8 cellular contexts compared by ENCODE assay signal in the genomic region with DNA sequence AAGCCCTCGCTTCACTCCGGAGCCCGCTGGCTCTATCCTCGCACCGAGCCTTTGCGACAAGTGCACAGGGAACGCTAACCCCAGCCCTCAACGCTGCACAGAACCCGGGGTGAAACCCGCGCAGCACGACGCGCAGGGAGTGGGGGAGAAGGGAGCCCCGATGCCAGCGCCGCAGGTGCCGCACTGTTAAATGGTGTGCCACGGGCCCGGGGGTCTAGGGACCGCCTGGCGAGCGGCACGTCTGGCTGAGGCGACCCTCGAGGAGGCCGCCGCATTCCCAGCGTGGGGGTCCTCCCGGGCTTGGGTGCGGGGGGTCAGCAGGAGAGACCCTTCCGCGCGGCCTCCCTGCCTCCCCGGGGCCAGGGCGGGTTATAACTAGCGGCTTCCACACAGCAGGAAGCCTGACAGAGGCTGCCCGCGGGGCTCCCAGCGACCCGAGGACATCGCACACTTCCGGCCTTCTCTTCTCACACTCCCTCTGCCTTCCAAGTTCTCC. TPM values are rescaled to one million over a fixed set of nuclear protein-coding genes. Genes with fewer than 3 reads are reported as not detected.
DNase-seq lines count a peak whose midpoint lies in the region; ATAC-seq, FAIRE-seq and TF ChIP-seq lines count a peak whose summit lies in the region.

No MANE protein-coding gene starts in this region.

- H3K9ac ChIP-seq in OCI-LY3 (ENCODE audit: low read length) (peak overlapping the region; percentile 98), GM12878 (ENCODE audit: control insufficient read depth, insufficient read depth, low read length) (peak overlapping the region; percentile 81)

- H3K79me2 ChIP-seq in OCI-LY3 (ENCODE audit: low read length) (0 out of 2 replicates have a peak, but pooled peaks cover 4% of the 10 kb centered on the region), GM12878 (ENCODE audit: control insufficient read depth, insufficient read depth, low read length) (no peaks in the 10 kb centered on the region; the same call in 1 of the 2 replicates)

- in situ Hi-C loops in GM12878 (cut with MboI), result no loop called here

- ATAC-seq in GM12878 (peak; percentile 61), left lung (peak; percentile 55)

- DNase-seq in GM10248 (ENCODE audit: extremely low spot score) (peak; percentile 50), HFF-Myc (ENCODE audit: extremely low read depth, low read depth) (no peak), GM12878 (ENCODE audit: low read depth, low spot score) (no peak), left lung (peak in 1 of 2 donors; percentile 88), NCI-H748 treated with DMSO at 0.1 percent for 48 hours (lab: John Stamatoyannopoulos, UW) (no peak), hippocampal formation (lab: John Stamatoyannopoulos, UW) (no peak)
- DNase-seq in stimulated activated naive CD4-positive, alpha-beta T cell treated with Interleukin-2 at 50 U/mL for 16 hours (lab: John Stamatoyannopoulos, UW), result peak; percentile 28

- peak overlapping the region; percentile 59; the same call in 1 of the 2 replicates for H2AFZ ChIP-seq in OCI-LY3 (ENCODE audit: low read depth, low read length)
- peak overlapping the region; percentile 92 for H2AFZ ChIP-seq in GM12878 (ENCODE audit: control insufficient read depth, low read depth, low read length)

- TF ChIP-seq RAD21 in GM12878 (IDR thresholded peaks at IDR 0.05; ENCODE audit: insufficient read depth, low read depth, low read length), result no peak

- no peak for TF ChIP-seq POLR2A in GM12878 (IDR thresholded peaks at IDR 0.05; ENCODE audit: low read depth, low read length)

- H3K27ac ChIP-seq in OCI-LY3 (ENCODE audit: low read length), result peak overlapping the region; percentile 71
- peak overlapping the region; percentile 62 for H3K27ac ChIP-seq in GM12878 (ENCODE audit: control insufficient read depth, insufficient read depth)
- peak overlapping the region; percentile 83 to 97 for H3K27ac ChIP-seq in left lung

- H3K9me3 ChIP-seq in OCI-LY3 (ENCODE audit: insufficient read depth, low read length) (no peaks in the 10 kb centered on the region), GM12878 (replicated peaks; ENCODE audit: control insufficient read depth, insufficient read depth, low read length) (no peaks in the 10 kb centered on the region), left lung (no peaks in the 10 kb centered on the region)

- RAD21 ChIA-PET in GM12878 (lab: Charles Lee; ENCODE audit: unreplicated experiment), result interaction anchor here (1.3 to 6.5 kb wide), 2 partner anchors 143 kb away, joined by 6 to 69 read pairs; no protein-coding TSS in a partner anchor

- TSS peak; percentile 88 for BruUV-seq in GM12878 (replicated peaks; lab: Mats Ljungman, UMichigan)

- no peaks in the 10 kb centered on the region for H3K27me3 ChIP-seq in OCI-LY3 (ENCODE audit: low read depth, low read length)
- H3K27me3 ChIP-seq in GM12878 (replicated peaks in 1 of 2; ENCODE audit: control insufficient read depth in 2 of 2, insufficient read depth in 2 of 2, low read length in 1 of 2), result no peaks in the 10 kb centered on the region
- H3K27me3 ChIP-seq in left lung, result no peaks in the 10 kb centered on the region

- H3K36me3 ChIP-seq in OCI-LY3 (replicated peaks; ENCODE audit: low read depth, low read length) (no peaks in the 10 kb centered on the region), GM12878 (ENCODE audit: control insufficient read depth in 2 of 2, insufficient read depth in 2 of 2, low read length in 1 of 2) (no peaks in the 10 kb centered on the region; a peak in 1 of 4 replicates), left lung (no peaks in the 10 kb centered on the region)

- H3K4me3 ChIP-seq in HFF-Myc (replicated peaks; ENCODE audit: low read depth, low read length) (peak overlapping the region; percentile 50), OCI-LY3 (ENCODE audit: low read length) (peak overlapping the region; percentile 98), GM12878 (peak overlapping the region; percentile 62), left lung (peak overlapping the region; percentile 68 to 80)

- no peak for FAIRE-seq in GM12878 (lab: Jason Lieb, UNC)

- no peak for TF ChIP-seq CTCF in GM10248 (IDR thresholded peaks at IDR 0.05; ENCODE audit: control extremely low read depth, extremely low read depth, low read depth, missing control alignments)
- no peak for TF ChIP-seq CTCF in HFF-Myc (IDR thresholded peaks at IDR 0.05; ENCODE audit: low read depth, low read length, missing control alignments)
- TF ChIP-seq CTCF in OCI-LY3 (IDR thresholded peaks at IDR 0.05; ENCODE audit: low read depth, low read length), result no peak
- TF ChIP-seq CTCF in GM12878 (IDR thresholded peaks at IDR 0.05 in 2 of 3, conservative IDR thresholded peaks at IDR 0.05 in 1 of 3; ENCODE audit: control insufficient read depth in 2 of 3, extremely low read depth in 1 of 3, insufficient read depth in 1 of 3, low read depth in 3 of 3, low read length in 3 of 3), result no peak
- TF ChIP-seq CTCF in left lung (IDR thresholded peaks at IDR 0.05), result no peak

- intact Hi-C loops in GM12878 (cut with micrococcal nuclease; ENCODE audit: unreplicated experiment) (loop anchor here (1.0 to 10.0 kb wide), 5 partner anchors 136 to 786 kb away; no protein-coding TSS in a partner anchor), left lung (cut with DNase I) (loop anchor here (5.0 to 10.0 kb wide), 4 partner anchors 138 to 238 kb away; no protein-coding TSS in a partner anchor)

- SMC1A ChIA-PET in GM12878 (lab: Charles Lee; ENCODE audit: uncharacterized antibody, unreplicated experiment), result interaction anchor here (1.0 to 7.6 kb wide), 3 partner anchors 123 to 144 kb away, joined by 3 to 109 read pairs (median 11); no protein-coding TSS in a partner anchor

- TF ChIP-seq EP300 in GM12878 (IDR thresholded peaks at IDR 0.05; ENCODE audit: borderline replicate concordance in 1 of 2, control insufficient read depth in 1 of 2, low read depth in 2 of 2, low read length in 2 of 2), result no peak

- POLR2A ChIA-PET in GM10248 (lab: Yijun Ruan, JAX), result interaction anchor here (0.7 kb wide), 1 partner anchor 58 kb away, joined by 3 read pairs; no protein-coding TSS in a partner anchor
- POLR2A ChIA-PET in GM12878 (lab: Charles Lee), result interaction anchor here (0.5 to 1.5 kb wide), 3 partner anchors 144 to 200 kb away, joined by 3 to 6 read pairs (median 3); no protein-coding TSS in a partner anchor

- H3K4me2 ChIP-seq in OCI-LY3 (ENCODE audit: low read length) (peak overlapping the region; percentile 97), GM12878 (ENCODE audit: control insufficient read depth, insufficient read depth) (peak overlapping the region; percentile 100)

- CTCF ChIA-PET in GM10248 (lab: Yijun Ruan, JAX) (interaction anchor here (0.7 to 16.4 kb wide), 10 partner anchors 10 to 240 kb away, joined by 3 to 627 read pairs (median 4); no protein-coding TSS in a partner anchor), GM12878 (lab: Yijun Ruan, JAX) (interaction anchor here (6.5 to 9.5 kb wide), 2 partner anchors 144 kb away, joined by 106 to 434 read pairs; no protein-coding TSS in a partner anchor)

- WGBS in GM12878 (ENCODE audit: insufficient coverage, insufficient replicate concordance, low lambda C conversion rate, missing lambda C conversion rate), result 2% methylated on average over 31 of the region's 43 CpGs

- no peaks in the 10 kb centered on the region for H4K20me1 ChIP-seq in OCI-LY3 (ENCODE audit: insufficient read depth, low read length)
- H4K20me1 ChIP-seq in GM12878 (ENCODE audit: control insufficient read depth, insufficient read depth), result no peaks in the 10 kb centered on the region

- H3K4me1 ChIP-seq in OCI-LY3 (ENCODE audit: low read length), result peaks cover 13% of the 10 kb centered on the region
- H3K4me1 ChIP-seq in GM12878 (ENCODE audit: control insufficient read depth, insufficient read depth, low read length), result peaks cover 5% of the 10 kb centered on the region
- H3K4me1 ChIP-seq in left lung, result peaks cover 0 to 33% of the 10 kb centered on the region in 2 donors

TF ChIP-seq in GM12878, 131 proteins besides CTCF, POLR2A, EP300 and RAD21:
- no peak for TF ChIP-seq ZZZ3 (IDR thresholded peaks at IDR 0.05; ENCODE audit: control insufficient read depth, insufficient read length, low read depth)
- TF ChIP-seq MEF2B (IDR thresholded peaks at IDR 0.05; ENCODE audit: partially characterized antibody, poor library complexity, severe bottlenecking), result peak; percentile 48
- no peak for TF ChIP-seq ZSCAN29 (IDR thresholded peaks at IDR 0.05)
- no peak for TF ChIP-seq BMI1 (IDR thresholded peaks at IDR 0.05; ENCODE audit: borderline replicate concordance)
- TF ChIP-seq PAX5 (IDR thresholded peaks at IDR 0.05; ENCODE audit: borderline replicate concordance, low read depth, low read length), result no peak; the same call in 1 of the 2 replicates
- peak; percentile 30; the same call in 1 of the 2 replicates for TF ChIP-seq POLR2AphosphoS5 (IDR thresholded peaks at IDR 0.05; ENCODE audit: low read length)
TF ChIP-seq in GM12878: peak in this region for 2.

RNA-seq across cellular contexts. Expression of a gene that starts 23.8 kb away (rescaled TPM):
- total RNA-seq in GM12878 (2013; cell fraction: nucleolus; rRNA removed), result not detected in 2 replicates
- total RNA-seq in GM12878 (2014; rRNA removed) (not detected in 2 replicates), GM12878 (2014; rRNA removed; fragmentation: Illumina TruSeq; extraction: Trizol) (not detected in 2 replicates), GM12878 (2021) (not detected in 2 replicates), left lung (not detected)
- not detected for polyA plus RNA-seq in GM12878 (2011; ENCODE audit: low read depth)
- polyA plus RNA-seq in GM12878 (2011; rRNA removed) (0.05 TPM in 1 of 2 replicates, not detected in the other), GM12878 (2014; fragmentation: Illumina TruSeq; extraction: Trizol) (not detected in 2 replicates), GM12878 (2014; fragmentation: Nextera tagmentation; extraction: Ambion mirVana) (not detected), GM12878 (2014; rRNA removed) (not detected in 2 replicates), GM12878 (2016; fragmentation: Nextera tagmentation; extraction: Ambion mirVana) (not detected)
- polyA plus RNA-seq in GM12878 (2011; cell fraction: cytosol; rRNA removed), result 0.03 and 0.06 TPM in 2 replicates
- 0.12 and 0.18 TPM in 2 replicates for polyA plus RNA-seq in GM12878 (2011; cell fraction: nucleus; rRNA removed)
- not detected in 2 replicates for polyA plus RNA-seq in GM12878 (2012)
- polyA minus RNA-seq in GM12878 (2011; rRNA and poly(A)+ RNA removed), result 0.15 TPM in 1 of 2 replicates, not detected in the other
- polyA minus RNA-seq in GM12878 (2011; cell fraction: cytosol; rRNA and poly(A)+ RNA removed), result not detected in 2 replicates
- not detected in 2 replicates for polyA minus RNA-seq in GM12878 (2011; cell fraction: nucleus; rRNA and poly(A)+ RNA removed)

Comparison
In these comparisons a context has a peak if more than half of its experiments do, and no peak if none do; other contexts are left out.
1. DNase-seq: peak in GM10248 (single experiment) and stimulated activated naive CD4-positive, alpha-beta T cell treated with Interleukin-2 at 50 U/mL for 16 hours (single experiment); none in HFF-Myc (single experiment), GM12878 (single experiment), NCI-H748 treated with DMSO at 0.1 percent for 48 hours (single experiment) and hippocampal formation (0 of 2).
2. Peak in every context shown above with its lines, with median percentiles within 50 percentile points of each other: H3K4me3 ChIP-seq and H3K27ac ChIP-seq.